In the genomic region with DNA sequence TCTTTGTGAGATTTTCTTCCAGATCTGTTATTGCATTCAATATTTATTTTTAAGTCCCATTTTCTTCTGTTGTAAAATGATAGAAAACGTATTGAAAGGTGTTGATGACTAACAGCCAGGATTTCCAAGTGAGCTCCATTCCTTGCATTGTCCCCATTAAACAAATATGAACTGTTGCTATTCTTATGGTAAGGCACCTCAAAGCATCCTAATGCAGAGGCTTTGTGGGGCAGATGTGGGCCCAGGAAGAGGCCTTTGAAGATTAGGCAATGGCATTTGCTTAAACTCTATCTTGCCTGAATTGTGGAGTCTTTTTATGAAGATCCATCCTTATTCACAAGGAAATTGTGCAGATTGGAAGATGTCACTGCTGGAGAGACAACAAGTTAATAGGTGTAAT, we compare ENCODE assay signal across 14 cellular contexts. TPM values are rescaled to one million over a fixed set of nuclear protein-coding genes. Genes with fewer than 3 reads are reported as not detected.
"Had no signal": no experiment of that assay in that cellular context is flagged by ENCODE, and none has a peak within 500 bp of the region (broad histone marks: within the 10 kb centered on the region; RNA-seq: fewer than 3 reads in every experiment).

No MANE protein-coding gene starts in this region.

- H3K36me3 ChIP-seq: esophagus squamous epithelium, thyroid gland had no signal

- H3K36me3 Mint-ChIP-seq: activated naive CD8-positive, alpha-beta T cell; immature natural killer cell; naive thymus-derived CD8-positive, alpha-beta T cell had no signal

- H3K4me3 ChIP-seq: esophagus squamous epithelium, thyroid gland had no signal

- H3K4me3 Mint-ChIP-seq: activated CD4-positive, alpha-beta T cell treated with anti-CD3 and anti-CD28 coated beads for 36 hours; activated naive CD8-positive, alpha-beta T cell; naive thymus-derived CD8-positive, alpha-beta T cell; T-helper 2 cell treated with Interferon-gamma antibody and Interleukin-4, amounts not matched to agents 5 μg/mL and 100 μg/mL, for 36 hours had no signal

- H3K27ac ChIP-seq: esophagus squamous epithelium, thyroid gland had no signal

- H3K27ac Mint-ChIP-seq: activated CD4-positive, alpha-beta T cell treated with anti-CD3 and anti-CD28 coated beads for 36 hours; activated naive CD8-positive, alpha-beta T cell; naive thymus-derived CD8-positive, alpha-beta T cell; T-helper 2 cell treated with Interferon-gamma antibody and Interleukin-4, amounts not matched to agents 5 μg/mL and 100 μg/mL, for 36 hours had no signal

- H3K27me3 ChIP-seq: esophagus squamous epithelium, thyroid gland had no signal

- H3K9me3 Mint-ChIP-seq: immature natural killer cell; T-helper 2 cell treated with Interferon-gamma antibody and Interleukin-4, amounts not matched to agents 5 μg/mL and 100 μg/mL, for 36 hours had no signal

- DNase-seq: activated CD4-positive, alpha-beta T cell treated with anti-CD3 and anti-CD28 coated beads for 36 hours; activated CD4-positive, alpha-beta T cell treated with anti-CD3 and anti-CD28 coated beads, Interleukin-2, amount 50 U/mL, for 48 hours; dermis blood vessel endothelial cell; effector memory CD4-positive, alpha-beta T cell; esophagus squamous epithelium; immature natural killer cell; mesendoderm; naive thymus-derived CD8-positive, alpha-beta T cell; nucleus accumbens; posterior cingulate gyrus; stimulated activated naive CD4-positive, alpha-beta T cell; thyroid gland had no signal

- ATAC-seq: activated CD4-positive, alpha-beta T cell treated with anti-CD3 and anti-CD28 coated beads for 36 hours; naive thymus-derived CD8-positive, alpha-beta T cell had no signal

- H3K9me3 ChIP-seq: esophagus squamous epithelium, thyroid gland had no signal

RNA-seq across cellular contexts. Expression of a gene that starts 38.9 kb away (rescaled TPM):
- total RNA-seq: naive thymus-derived CD8-positive, alpha-beta T cell had no signal
